ENCODE assay signal across 20 cellular contexts in the genomic region with DNA sequence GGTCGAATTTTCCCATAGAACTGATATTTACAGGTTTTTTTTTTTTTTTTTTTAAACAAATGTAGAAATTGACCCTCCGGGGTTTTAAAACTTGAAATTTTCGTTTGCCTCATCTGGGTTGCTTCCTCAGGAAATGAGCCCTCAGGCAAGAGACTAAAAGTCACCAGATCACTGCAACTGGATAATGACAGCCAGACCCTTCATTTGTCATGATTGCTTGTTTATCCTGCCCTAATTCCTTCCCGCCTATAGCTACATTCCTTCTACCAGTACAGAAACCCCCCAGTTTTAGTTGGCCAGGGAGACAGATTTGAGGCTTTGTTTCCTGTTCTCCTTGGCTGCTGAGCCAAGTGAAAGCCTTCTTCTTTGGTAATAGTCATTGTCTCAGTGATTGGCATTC. TPM values are rescaled to one million over a fixed set of nuclear protein-coding genes. Genes with fewer than 3 reads are reported as not detected.
A peak's percentile ranks its signal among the peaks of the same experiment; 100 is the strongest.
DNase-seq lines count a peak whose midpoint lies in the region; ATAC-seq and TF ChIP-seq lines count a peak whose summit lies in the region.
"Had no signal": no experiment of that assay in that cellular context is flagged by ENCODE, and none has a peak within 500 bp of the region (broad histone marks: within the 10 kb centered on the region; RNA-seq: fewer than 3 reads in every experiment).

No MANE protein-coding gene starts in this region.

- ATAC-seq in RWPE2 (ENCODE audit: low read depth) (0 out of 3 replicates have a peak, but pooled peaks have one; percentile 8), HG03159 (IDR thresholded peaks at IDR 0.05; ENCODE audit: unreplicated experiment) (no peak), GM19463 (IDR thresholded peaks at IDR 0.05; ENCODE audit: unreplicated experiment) (no peak)
- ATAC-seq: psoas muscle; stimulated activated naive B cell treated with anti-CD40 and anti-IgM and Interleukin-4, amounts not matched to agents 10 μg/mL and 1 μg/mL and 100 μg/mL, for 72 hours had no signal

- peaks cover 1% of the 10 kb centered on the region for H3K27me3 Mint-ChIP-seq in HFFc6 (ENCODE audit: insufficient read depth)

- H3K27ac ChIP-seq in RWPE2 (ENCODE audit: poor library complexity, severe bottlenecking) (peak overlapping the region; percentile 29), osteoblast (ENCODE audit: low read depth, low read length) (no peak overlapping the region)
- H3K27ac ChIP-seq: C4-2B, HL-60, KMS-11, psoas muscle, tibial nerve had no signal

- H3K4me3 Mint-ChIP-seq in HFFc6, result peak overlapping the region; percentile 38
- H3K4me3 Mint-ChIP-seq: activated CD4-positive, alpha-beta T cell treated with anti-CD3 and anti-CD28 coated beads, Interleukin-2, amount 10 ng/mL, durations not matched to agents 7 days and 5 days; stimulated activated naive B cell treated with anti-CD40 and anti-IgM and Interleukin-4, amounts not matched to agents 10 μg/mL and 1 μg/mL and 100 μg/mL, for 72 hours had no signal

- H3K4me2 ChIP-seq in osteoblast (ENCODE audit: insufficient read depth, low read length), result peak overlapping the region; percentile 44
- H3K4me2 ChIP-seq: KMS-11 had no signal

- TF ChIP-seq CTCF in HFFc6 (IDR thresholded peaks at IDR 0.05) (no peak), RWPE2 (IDR thresholded peaks at IDR 0.05; ENCODE audit: poor library complexity, severe bottlenecking) (no peak), epithelial cell of esophagus (IDR thresholded peaks at IDR 0.05; ENCODE audit: insufficient read depth, low read depth, low read length, missing control alignments) (no peak), osteoblast (IDR thresholded peaks at IDR 0.05; ENCODE audit: extremely low read depth, low read depth, low read length) (no peak)

- H3K9me3 Mint-ChIP-seq in HFFc6, result no peaks in the 10 kb centered on the region
- H3K9me3 Mint-ChIP-seq: activated CD4-positive, alpha-beta T cell treated with anti-CD3 and anti-CD28 coated beads, Interleukin-2, amount 10 ng/mL, durations not matched to agents 7 days and 5 days; stimulated activated naive B cell treated with anti-CD40 and anti-IgM and Interleukin-4, amounts not matched to agents 10 μg/mL and 1 μg/mL and 100 μg/mL, for 72 hours had no signal

- DNase-seq in HFFc6 (peak; percentile 55), RWPE2 (ENCODE audit: low spot score) (no peak), epithelial cell of esophagus (ENCODE audit: low read depth) (peak; percentile 19), osteoblast (ENCODE audit: insufficient read length, low spot score, missing footprints) (no peak), UCSD-AML1 (lab: John Stamatoyannopoulos, UW; ENCODE audit: unreplicated experiment) (no peak), T1000 (lab: John Stamatoyannopoulos, UW) (no peak)
- DNase-seq: activated CD4-positive, alpha-beta T cell treated with anti-CD3 and anti-CD28 coated beads, Interleukin-2, amount 10 ng/mL, durations not matched to agents 7 days and 5 days; activated naive CD4-positive, alpha-beta T cell treated with Interleukin-2 at 50 U/mL for 16 hours; activated T-cell treated with anti-CD3 and anti-CD28 coated beads for 4 hours; DMS53; NCI-H187 treated with DMSO at 0.1 percent for 48 hours; NCI-H446; psoas muscle; stimulated activated naive B cell treated with anti-CD40 and anti-IgM and Interleukin-4, amounts not matched to agents 10 μg/mL and 1 μg/mL and 100 μg/mL, for 72 hours had no signal

- H3K9me3 ChIP-seq in RWPE2 (ENCODE audit: severe bottlenecking) (no peaks in the 10 kb centered on the region), osteoblast (ENCODE audit: low read depth, low read length) (no peaks in the 10 kb centered on the region)
- H3K9me3 ChIP-seq: psoas muscle had no signal

- H3K4me1 ChIP-seq in RWPE2 (ENCODE audit: insufficient read depth, poor library complexity, severe bottlenecking) (peaks cover 10% of the 10 kb centered on the region), osteoblast (ENCODE audit: insufficient read depth, low read length) (peaks cover 22% of the 10 kb centered on the region)
- H3K4me1 ChIP-seq: psoas muscle, tibial nerve had no signal

- peaks cover 55% of the 10 kb centered on the region for H3K4me1 Mint-ChIP-seq in HFFc6 (ENCODE audit: low read depth)
- H3K4me1 Mint-ChIP-seq: activated CD4-positive, alpha-beta T cell treated with anti-CD3 and anti-CD28 coated beads, Interleukin-2, amount 10 ng/mL, durations not matched to agents 7 days and 5 days had no signal

- H3K27ac Mint-ChIP-seq in HFFc6, result peak overlapping the region; percentile 58
- H3K27ac Mint-ChIP-seq: activated CD4-positive, alpha-beta T cell treated with anti-CD3 and anti-CD28 coated beads, Interleukin-2, amount 10 ng/mL, durations not matched to agents 7 days and 5 days; stimulated activated naive B cell treated with anti-CD40 and anti-IgM and Interleukin-4, amounts not matched to agents 10 μg/mL and 1 μg/mL and 100 μg/mL, for 72 hours had no signal

- H3K4me3 ChIP-seq in RWPE2 (ENCODE audit: severe bottlenecking) (no peak overlapping the region), epithelial cell of esophagus (ENCODE audit: low read length) (no peak overlapping the region), osteoblast (ENCODE audit: insufficient read depth, low read length) (no peak overlapping the region)
- H3K4me3 ChIP-seq: psoas muscle, tibial nerve had no signal

- H3K36me3 Mint-ChIP-seq in HFFc6 (ENCODE audit: low read depth), result no peaks in the 10 kb centered on the region
- H3K36me3 Mint-ChIP-seq: stimulated activated naive B cell treated with anti-CD40 and anti-IgM and Interleukin-4, amounts not matched to agents 10 μg/mL and 1 μg/mL and 100 μg/mL, for 72 hours had no signal

- H3K36me3 ChIP-seq in RWPE2 (ENCODE audit: low read depth) (no peaks in the 10 kb centered on the region), osteoblast (ENCODE audit: insufficient read depth, low read length) (no peaks in the 10 kb centered on the region)
- H3K36me3 ChIP-seq: tibial nerve had no signal

- H3K79me2 ChIP-seq in osteoblast (ENCODE audit: insufficient read depth, low read length), result no peaks in the 10 kb centered on the region

- H3K27me3 ChIP-seq in RWPE2 (ENCODE audit: insufficient read depth, poor library complexity, severe bottlenecking), result no peaks in the 10 kb centered on the region
- H3K27me3 ChIP-seq in osteoblast (ENCODE audit: insufficient read depth, low read length), result no peaks in the 10 kb centered on the region
- H3K27me3 ChIP-seq: tibial nerve had no signal

- peak overlapping the region; percentile 30 for H2AFZ ChIP-seq in osteoblast (ENCODE audit: low read length)

- no peaks in the 10 kb centered on the region for H4K20me1 ChIP-seq in osteoblast (ENCODE audit: insufficient read depth, low read length)

RNA-seq across cellular contexts. Expression of a gene that starts 44.0 kb away (rescaled TPM):
- 100 to 1,000 TPM; 464 to 821 (median 485) TPM for total RNA-seq in HFFc6 (2021; fragmentation: NEBNext Ultra II Directional; extraction: Animal tissue kit (Norgen Biotek cat#: 25700))
- 680 and 715 TPM in 2 replicates for total RNA-seq in osteoblast

Comparison
In these comparisons a context has a peak if more than half of its experiments do, and no peak if none do; other contexts are left out.
1. DNase-seq: peak in HFFc6 (single experiment) and epithelial cell of esophagus (single experiment); none in RWPE2 (single experiment), osteoblast (single experiment), UCSD-AML1 (single experiment) and T1000 (single experiment).